ENCODE assay signal across 8 cellular contexts in genomic region chr10:3172081-3172445, GRCh38. TPM values are rescaled to one million over a fixed set of nuclear protein-coding genes. Genes with fewer than 3 reads are reported as not detected.
DNase-seq lines count a peak whose midpoint lies in the region; ATAC-seq and TF ChIP-seq lines count a peak whose summit lies in the region.

No MANE protein-coding gene starts in this region.

- H3K27me3 ChIP-seq in DND-41 (ENCODE audit: insufficient read depth, low read length, poor library complexity) (no peaks in the 10 kb centered on the region), IMR-90 (ENCODE audit: control insufficient read depth, insufficient read depth, low read length) (peaks cover 3% of the 10 kb centered on the region)

- peak overlapping the region in 1 of 2 experiments; percentile 64; a peak in 1 of 4 replicates for H4K8ac ChIP-seq in IMR-90 (ENCODE audit: low read depth in 2 of 2, low read length in 2 of 2)

- H2AK9ac ChIP-seq in IMR-90 (replicated peaks; ENCODE audit: low read depth, low read length, poor library complexity) = peak overlapping the region; percentile 96

- peak overlapping the region; percentile 29; the same call in 1 of the 2 replicates for H2BK120ac ChIP-seq in IMR-90 (ENCODE audit: low read depth, low read length)

- peak overlapping the region; percentile 94 for H3K4me3 Mint-ChIP-seq in activated naive CD8-positive, alpha-beta T cell

- peak overlapping the region; percentile 52 for H3K4ac ChIP-seq in IMR-90 (ENCODE audit: low read depth, low read length)

- H3K9ac ChIP-seq in DND-41 (ENCODE audit: low read depth, low read length) (peak overlapping the region; percentile 75), IMR-90 (ENCODE audit: low read depth, low read length) (peak overlapping the region; percentile 85)

- peak overlapping the region; percentile 81 for H2BK5ac ChIP-seq in IMR-90 (ENCODE audit: low read depth, low read length, poor library complexity, severe bottlenecking)

- H2AFZ ChIP-seq in DND-41 (ENCODE audit: low read depth, low read length) (peak overlapping the region; percentile 70), IMR-90 (replicated peaks; ENCODE audit: low read length, poor library complexity) (peak overlapping the region; percentile 95)

- H3K4me1 ChIP-seq in DND-41 (ENCODE audit: insufficient read depth, low read length) (peaks cover 21% of the 10 kb centered on the region), IMR-90 (ENCODE audit: control insufficient read depth, insufficient read depth, low read length) (0 out of 2 replicates have a peak, but pooled peaks cover 1% of the 10 kb centered on the region)

- peaks cover 3% of the 10 kb centered on the region; the same call in 1 of the 2 replicates for H3K9me1 ChIP-seq in IMR-90 (ENCODE audit: insufficient read depth, low read length)

- no peak overlapping the region for H4K5ac ChIP-seq in IMR-90 (ENCODE audit: low read depth, low read length)

- peak; percentile 75 for TF ChIP-seq POLR2A in IMR-90 (IDR thresholded peaks at IDR 0.05; ENCODE audit: low read depth, low read length)

- no peak for TF ChIP-seq CTCF in DND-41 (IDR thresholded peaks at IDR 0.05; ENCODE audit: borderline replicate concordance, extremely low read depth, low read length, poor library complexity, severe bottlenecking)
- no peak for TF ChIP-seq CTCF in IMR-90 (conservative IDR thresholded peaks at IDR 0.05; ENCODE audit: low read depth, low read length)
- no peak for TF ChIP-seq CTCF in retinal pigment epithelial cell (conservative IDR thresholded peaks at IDR 0.05; ENCODE audit: low read depth, low read length)

- in situ Hi-C loops in IMR-90 (cut with MboI; ENCODE audit: low sequenced_read_pairs) = no loop called here

- H3K79me1 ChIP-seq in IMR-90 (ENCODE audit: low read depth in 1 of 2, low read length in 2 of 2) = peaks cover 16 to 43% of the 10 kb centered on the region in 2 experiments

- H4K20me1 ChIP-seq in DND-41 (ENCODE audit: insufficient read depth, low read length) = 0 out of 2 replicates have a peak, but pooled peaks cover 4% of the 10 kb centered on the region
- H4K20me1 ChIP-seq in IMR-90 (ENCODE audit: insufficient read depth, low read length) = peaks cover 8% of the 10 kb centered on the region; the same call in 1 of the 2 replicates

- intact Hi-C loops in IMR-90 (cut with micrococcal nuclease) (no loop called here), left ventricle myocardium superior (cut with micrococcal nuclease) (no loop called here)

- CTCF ChIA-PET in IMR-90 (lab: Yijun Ruan, JAX) = no interaction called here

- H2BK15ac ChIP-seq in IMR-90 (ENCODE audit: low read depth, low read length) = no peak overlapping the region

- H3K23ac ChIP-seq in IMR-90 (ENCODE audit: low read depth, low read length) = no peak overlapping the region

- H3K36me3 Mint-ChIP-seq in activated naive CD8-positive, alpha-beta T cell = peaks cover 6% of the 10 kb centered on the region

- dilution Hi-C loops in IMR-90 (cut with HindIII; ENCODE audit: low sequenced_read_pairs, unreplicated experiment) = no loop called here

- no peak overlapping the region; the same call in 1 of the 2 replicates for H3K14ac ChIP-seq in IMR-90 (replicated peaks; ENCODE audit: low read depth, low read length)

- peak overlapping the region; percentile 95 for H3K27ac Mint-ChIP-seq in activated naive CD8-positive, alpha-beta T cell

- peak overlapping the region; percentile 65 to 92 for H3K4me3 ChIP-seq in DND-41 (ENCODE audit: low read depth in 1 of 2, low read length in 2 of 2)
- H3K4me3 ChIP-seq in IMR-90 (ENCODE audit: insufficient read depth, low read depth, low read length) = peak overlapping the region; percentile 96
- peak overlapping the region; percentile 74 for H3K4me3 ChIP-seq in retinal pigment epithelial cell (ENCODE audit: low read length)

- no peak for DNase-seq in DND-41
- peak; percentile 78 for DNase-seq in IMR-90
- no peak for DNase-seq in left ventricle myocardium superior
- DNase-seq in retinal pigment epithelial cell (ENCODE audit: low read depth) = no peak
- DNase-seq in GM19238 (ENCODE audit: insufficient read length, low spot score) = no peak
- DNase-seq in NCI-H226 = no peak

- H3K4me1 Mint-ChIP-seq in activated naive CD8-positive, alpha-beta T cell (ENCODE audit: low read depth) = peaks cover 29% of the 10 kb centered on the region

- H3K56ac ChIP-seq in IMR-90 (ENCODE audit: extremely low read depth, insufficient read depth, low read length) = peak overlapping the region; percentile 79

- no peak for TF ChIP-seq RAD21 in IMR-90 (IDR thresholded peaks at IDR 0.05; ENCODE audit: low read length)

- peaks cover 15% of the 10 kb centered on the region for H3K79me2 ChIP-seq in DND-41 (ENCODE audit: insufficient read depth, low read length)

- H3K18ac ChIP-seq in IMR-90 (ENCODE audit: low read depth, low read length) = no peak overlapping the region

- no peak overlapping the region for H2BK20ac ChIP-seq in IMR-90 (ENCODE audit: low read depth, low read length)

- 0% methylated on average over 5 of the region's 21 CpGs; no CpG with 5 or more reads in 1 of the 2 experiments for WGBS in IMR-90 (ENCODE audit: extremely low coverage in 2 of 2, insufficient read length in 1 of 2), 2 experiments

- H3K9me3 Mint-ChIP-seq in activated naive CD8-positive, alpha-beta T cell (ENCODE audit: low read depth) = no peaks in the 10 kb centered on the region

- H3K9me3 ChIP-seq in DND-41 (ENCODE audit: insufficient read depth, low read length, severe bottlenecking) = no peaks in the 10 kb centered on the region
- no peaks in the 10 kb centered on the region for H3K9me3 ChIP-seq in IMR-90 (ENCODE audit: control insufficient read depth, insufficient read depth, low read length)

- H2AK5ac ChIP-seq in IMR-90 (ENCODE audit: low read depth, low read length) = peak overlapping the region; percentile 23; the same call in 1 of the 2 replicates

- peak overlapping the region; percentile 80 for H3K4me2 ChIP-seq in DND-41 (ENCODE audit: insufficient read depth, low read length)
- H3K4me2 ChIP-seq in IMR-90 (ENCODE audit: low read depth, low read length) = peak overlapping the region; percentile 85

- peak overlapping the region; percentile 50 for H3K27ac ChIP-seq in DND-41 (ENCODE audit: low read length)
- peak overlapping the region; percentile 81 for H3K27ac ChIP-seq in IMR-90 (ENCODE audit: insufficient read depth, low read length)

- POLR2A ChIA-PET in IMR-90 (lab: Charles Lee; ENCODE audit: unreplicated experiment) = interaction anchor here (0.6 kb wide), 1 partner anchor 874 kb away, joined by 4 read pairs; no protein-coding TSS in a partner anchor

- no TSS peak for BruUV-seq in IMR-90 (replicated peaks; lab: Mats Ljungman, UMichigan)

- peak overlapping the region; percentile 38; the same call in 1 of the 2 replicates for H4K91ac ChIP-seq in IMR-90 (ENCODE audit: insufficient read depth, low read depth, low read length)

- no peaks in the 10 kb centered on the region for H3K27me3 Mint-ChIP-seq in activated naive CD8-positive, alpha-beta T cell

- ATAC-seq in DND-41 (ENCODE audit: insufficient read depth, low read depth) = no peak
- ATAC-seq in IMR-90 (ENCODE audit: low read depth) = peak; percentile 8; the same call in 1 of the 2 replicates
- ATAC-seq in left ventricle myocardium superior = peak; percentile 14
- ATAC-seq in HG03432 (IDR thresholded peaks at IDR 0.05; ENCODE audit: unreplicated experiment) = no peak

- H3K36me3 ChIP-seq in DND-41 (ENCODE audit: insufficient read depth, low read length) (peaks cover 28% of the 10 kb centered on the region), IMR-90 (ENCODE audit: control insufficient read depth, insufficient read depth, low read length) (peaks cover 23% of the 10 kb centered on the region)

TF ChIP-seq in IMR-90, 13 proteins besides CTCF, POLR2A, EP300 and RAD21:
- TF ChIP-seq SMC3 (IDR thresholded peaks at IDR 0.05; ENCODE audit: low read depth, low read length) (no peak), USF2 (IDR thresholded peaks at IDR 0.05; ENCODE audit: low read depth, low read length) (no peak), MAFK (IDR thresholded peaks at IDR 0.05; ENCODE audit: low read depth, low read length) (peak; percentile 34; the same call in 1 of the 2 replicates), FOS (IDR thresholded peaks at IDR 0.05; ENCODE audit: low read depth, low read length) (0 out of 2 replicates have a peak, but pooled peaks have one; percentile 24), CHD1 (IDR thresholded peaks at IDR 0.05; ENCODE audit: low read depth, low read length) (peak; percentile 90; the same call in 1 of the 2 replicates), CEBPB (IDR thresholded peaks at IDR 0.05; ENCODE audit: low read depth, low read length) (no peak), RFX5 (IDR thresholded peaks at IDR 0.05; ENCODE audit: low read depth, low read length) (no peak), RCOR1 (IDR thresholded peaks at IDR 0.05; ENCODE audit: insufficient replicate concordance, low read length) (no peak), BHLHE40 (IDR thresholded peaks at IDR 0.05; ENCODE audit: low read depth, low read length) (peak; percentile 12; the same call in 1 of the 2 replicates), MXI1 (IDR thresholded peaks at IDR 0.05; ENCODE audit: borderline replicate concordance, low read depth, low read length) (peak; percentile 81; the same call in 1 of the 2 replicates), NFE2L2 (IDR thresholded peaks at IDR 0.05; ENCODE audit: low read depth, low read length) (peak; percentile 79), MAZ (IDR thresholded peaks at IDR 0.05; ENCODE audit: borderline replicate concordance, low read depth, low read length) (no peak)
- TF ChIP-seq, protein P1, sequence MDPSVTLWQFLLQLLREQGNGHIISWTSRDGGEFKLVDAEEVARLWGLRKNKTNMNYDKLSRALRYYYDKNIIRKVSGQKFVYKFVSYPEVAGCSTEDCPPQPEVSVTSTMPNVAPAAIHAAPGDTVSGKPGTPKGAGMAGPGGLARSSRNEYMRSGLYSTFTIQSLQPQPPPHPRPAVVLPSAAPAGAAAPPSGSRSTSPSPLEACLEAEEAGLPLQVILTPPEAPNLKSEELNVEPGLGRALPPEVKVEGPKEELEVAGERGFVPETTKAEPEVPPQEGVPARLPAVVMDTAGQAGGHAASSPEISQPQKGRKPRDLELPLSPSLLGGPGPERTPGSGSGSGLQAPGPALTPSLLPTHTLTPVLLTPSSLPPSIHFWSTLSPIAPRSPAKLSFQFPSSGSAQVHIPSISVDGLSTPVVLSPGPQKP (IDR thresholded peaks at IDR 0.05; ENCODE audit: borderline replicate concordance, low read depth, low read length) = no peak
TF ChIP-seq in IMR-90: peak in this region for 6.

RNA-seq across cellular contexts. Expression of gene PITRM1, which starts 0.5 kb away (rescaled TPM):
- total RNA-seq in IMR-90 (2012; rRNA removed) (111 and 124 TPM in 2 replicates), left ventricle myocardium superior (94.5 TPM)
- polyA plus RNA-seq in IMR-90 (2012; rRNA removed) = 92.3 and 97.1 TPM in 2 replicates
- polyA plus RNA-seq in IMR-90 (2012; cell fraction: cytosol; rRNA removed) = 54.3 and 69.2 TPM in 2 replicates
- 219 and 253 TPM in 2 replicates for polyA plus RNA-seq in IMR-90 (2012; cell fraction: nucleus; rRNA removed; ENCODE audit: low replicate concordance)

Comparison
In these comparisons a context has a peak if more than half of its experiments do, and no peak if none do; other contexts are left out.
1. ATAC-seq: peak in IMR-90 (single experiment) and left ventricle myocardium superior (single experiment); none in DND-41 (single experiment) and HG03432 (single experiment).
2. Peak in every context shown above with its lines, with median percentiles within 50 percentile points of each other: H3K4me3 ChIP-seq.